ENCODE assay signal across 16 cellular contexts in the genomic region with DNA sequence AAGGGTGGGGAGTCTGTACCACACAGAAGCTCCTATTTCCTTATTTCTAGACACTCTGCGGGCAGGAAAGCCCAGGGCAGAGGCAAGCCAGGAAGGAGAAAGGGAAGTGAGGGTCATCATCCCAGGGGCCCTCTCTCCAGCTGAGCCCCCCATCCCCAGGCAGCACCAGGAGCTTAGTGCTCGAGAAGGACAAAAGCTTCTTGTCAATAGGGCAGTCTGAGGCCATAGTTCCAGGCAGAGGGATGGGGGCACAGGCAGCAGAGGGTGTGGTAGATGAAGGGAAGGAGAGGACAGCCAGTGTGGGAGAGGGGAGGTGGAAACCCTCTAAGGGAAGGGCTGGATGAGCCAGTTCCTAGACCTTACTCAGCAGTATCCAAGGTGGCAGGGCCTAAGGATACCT. TPM values are rescaled to one million over a fixed set of nuclear protein-coding genes. Genes with fewer than 3 reads are reported as not detected.
DNase-seq lines count a peak whose midpoint lies in the region; TF ChIP-seq lines count a peak whose summit lies in the region.
"Had no signal": no experiment of that assay in that cellular context is flagged by ENCODE, and none has a peak within 500 bp of the region (broad histone marks: within the 10 kb centered on the region; RNA-seq: fewer than 3 reads in every experiment).

No MANE protein-coding gene starts in this region.

- intact Hi-C loops in dorsolateral prefrontal cortex (cut with DNase I) (loop anchor here in 1 of 2 donors (10.0 kb wide), 1 partner anchor 145 kb away; a partner anchor contains a TSS), ovary (cut with DNase I) (no loop called here)

- H3K27me3 ChIP-seq in Loucy (ENCODE audit: insufficient read depth, low read length, poor library complexity, severe bottlenecking): no peaks in the 10 kb centered on the region
- H3K27me3 ChIP-seq in dorsolateral prefrontal cortex: no peaks in the 10 kb centered on the region
- no peaks in the 10 kb centered on the region for H3K27me3 ChIP-seq in ovary
- H3K27me3 ChIP-seq: SJSA1 had no signal

- H3K9ac ChIP-seq in Loucy (ENCODE audit: low read depth, low read length, poor library complexity, severe bottlenecking): peak overlapping the region; percentile 17

- DNase-seq in dorsolateral prefrontal cortex: peak in 1 of 10 donors; percentile 15
- no peak for DNase-seq in neural crest cell (ENCODE audit: low read depth, low spot score)
- DNase-seq in ovary: no peak
- DNase-seq in foreskin fibroblast: no peak
- no peak for DNase-seq in iPS-NIHi7 (ENCODE audit: extremely low spot score)
- DNase-seq in epidermal melanocyte (ENCODE audit: insufficient read length, low spot score): no peak
- DNase-seq: CD4-positive, alpha-beta T cell; DMS53; KBM-7; NCI-H1436 treated with DMSO at 0.1 percent for 48 hours; NCI-H2029 treated with DMSO at 0.1 percent for 48 hours; NCI-H2171 treated with DMSO at 0.1 percent for 48 hours; NCI-H748 treated with DMSO at 0.1 percent for 48 hours; PC-3 had no signal

- H3K4me3 Mint-ChIP-seq in neural crest cell: peak overlapping the region; percentile 92
- H3K4me3 Mint-ChIP-seq: CD4-positive, alpha-beta T cell had no signal

- H3K4me1 ChIP-seq in Loucy (ENCODE audit: insufficient read depth, low read length, poor library complexity, severe bottlenecking): peaks cover 44% of the 10 kb centered on the region
- peaks cover 10% of the 10 kb centered on the region for H3K4me1 ChIP-seq in ovary (ENCODE audit: insufficient read depth)

- no peak overlapping the region for H2AFZ ChIP-seq in Loucy (ENCODE audit: low read length)

- TF ChIP-seq CTCF in Loucy (conservative IDR thresholded peaks at IDR 0.05; ENCODE audit: low read length) (no peak), dorsolateral prefrontal cortex (IDR thresholded peaks at IDR 0.05 in 54 of 56, conservative IDR thresholded peaks at IDR 0.05 in 2 of 56; ENCODE audit: low read depth in 1 of 56, partially characterized antibody in 56 of 56) (no peak), neural crest cell (conservative IDR thresholded peaks at IDR 0.05) (no peak), ovary (IDR thresholded peaks at IDR 0.05) (no peak), foreskin fibroblast (IDR thresholded peaks at IDR 0.05; ENCODE audit: low read depth, low read length) (no peak)

- peak overlapping the region; percentile 58 to 99 (median 97) for H3K27ac ChIP-seq in dorsolateral prefrontal cortex
- H3K27ac ChIP-seq in ovary: no peak overlapping the region
- H3K27ac ChIP-seq: SJSA1 had no signal

- H3K9me3 ChIP-seq in Loucy (ENCODE audit: insufficient read depth, low read depth, low read length) (no peaks in the 10 kb centered on the region), ovary (peaks cover 0 to 5% of the 10 kb centered on the region in 2 donors)
- H3K9me3 ChIP-seq: SJSA1 had no signal

- H3K27me3 Mint-ChIP-seq in neural crest cell (ENCODE audit: low read depth): no peaks in the 10 kb centered on the region

- peaks cover 54% of the 10 kb centered on the region for H3K4me1 Mint-ChIP-seq in neural crest cell

- H3K79me2 ChIP-seq in Loucy (ENCODE audit: insufficient read depth, low read length): no peaks in the 10 kb centered on the region

- no peaks in the 10 kb centered on the region for H4K20me1 ChIP-seq in Loucy (ENCODE audit: insufficient read depth, low read length, poor library complexity, severe bottlenecking)

- H3K9me2 ChIP-seq in Loucy (replicated peaks; ENCODE audit: low read depth, low read length): no peaks in the 10 kb centered on the region

- peaks cover 44% of the 10 kb centered on the region for H3K36me3 Mint-ChIP-seq in neural crest cell (ENCODE audit: low read depth)

- no peak overlapping the region for H3K4me2 ChIP-seq in Loucy (ENCODE audit: low read depth, low read length, poor library complexity, severe bottlenecking)

- no peak for TF ChIP-seq POLR2A in ovary (IDR thresholded peaks at IDR 0.05)

- H3K27ac Mint-ChIP-seq in neural crest cell (ENCODE audit: unreplicated experiment): peak overlapping the region; percentile 57
- H3K27ac Mint-ChIP-seq: CD4-positive, alpha-beta T cell had no signal

- no peak overlapping the region for H3K4me3 ChIP-seq in Loucy (ENCODE audit: low read length, poor library complexity, severe bottlenecking)
- H3K4me3 ChIP-seq in dorsolateral prefrontal cortex: peak overlapping the region; percentile 18 to 94 (median 79)
- no peak overlapping the region for H3K4me3 ChIP-seq in ovary
- H3K4me3 ChIP-seq in foreskin fibroblast (ENCODE audit: low read depth in 1 of 2, low read length in 2 of 2): no peak overlapping the region
- H3K4me3 ChIP-seq: SJSA1 had no signal

- no peaks in the 10 kb centered on the region for H3F3A ChIP-seq in Loucy (ENCODE audit: low read depth)

- TF ChIP-seq EP300 in ovary (IDR thresholded peaks at IDR 0.05): no peak

- 81 to 97% (median 95%) methylated on average over 2 of the region's 2 CpGs for WGBS in ovary, 3 donors

- H3K9me3 Mint-ChIP-seq in neural crest cell: peaks cover 3% of the 10 kb centered on the region
- H3K9me3 Mint-ChIP-seq: CD4-positive, alpha-beta T cell had no signal

- no peaks in the 10 kb centered on the region; the same call in 1 of the 2 replicates for H3K36me3 ChIP-seq in Loucy (ENCODE audit: insufficient read depth, low read length)
- H3K36me3 ChIP-seq in ovary: no peaks in the 10 kb centered on the region

RNA-seq across cellular contexts. Expression of a gene that starts 2.7 kb away (rescaled TPM):
- total RNA-seq in dorsolateral prefrontal cortex (100 to 1,000 TPM; 301 to 845 (median 633) TPM), neural crest cell (24.3 and 25.2 TPM in 2 replicates), ovary (10 to 100 TPM in 6 of 7 donors, 1 to 10 TPM in 1; 4.6 to 35.1 (median 20.1) TPM)
- polyA plus RNA-seq in ovary: 10 to 100 TPM in 1 of 2 donors, 1 to 10 TPM in 1; 4.0 to 26.0 TPM

RNA-seq across cellular contexts. Expression of a gene that starts 27.2 kb away (rescaled TPM):
- total RNA-seq in dorsolateral prefrontal cortex (100 to 1,000 TPM in 52 of 120 experiments, 10 to 100 TPM in 68; 71.0 to 120 (median 97.6) TPM), neural crest cell (99.5 and 103 TPM in 2 replicates), ovary (10 to 100 TPM; 29.7 to 72.1 (median 51.8) TPM)
- 10 to 100 TPM; 14.5 to 33.4 TPM for polyA plus RNA-seq in ovary

Comparison
In these comparisons a context has a peak if more than half of its experiments do, and no peak if none do; other contexts are left out.
1. H3K4me3 ChIP-seq: peak in dorsolateral prefrontal cortex (59 of 59); none in Loucy (single experiment), ovary (single experiment) and foreskin fibroblast (0 of 2).
2. H3K27ac ChIP-seq: peak in dorsolateral prefrontal cortex (59 of 59); none in ovary (0 of 2).
3. RNA of a gene that starts 2.7 kb away (total RNA-seq): 301 to 845 TPM in dorsolateral prefrontal cortex; 24.3 to 25.2 TPM in neural crest cell and 4.6 to 35.1 TPM in ovary; every median in the first group is over 4 times any median in the second.